Comparison of ENCODE assay signal across 1 cellular context in the genomic region with DNA sequence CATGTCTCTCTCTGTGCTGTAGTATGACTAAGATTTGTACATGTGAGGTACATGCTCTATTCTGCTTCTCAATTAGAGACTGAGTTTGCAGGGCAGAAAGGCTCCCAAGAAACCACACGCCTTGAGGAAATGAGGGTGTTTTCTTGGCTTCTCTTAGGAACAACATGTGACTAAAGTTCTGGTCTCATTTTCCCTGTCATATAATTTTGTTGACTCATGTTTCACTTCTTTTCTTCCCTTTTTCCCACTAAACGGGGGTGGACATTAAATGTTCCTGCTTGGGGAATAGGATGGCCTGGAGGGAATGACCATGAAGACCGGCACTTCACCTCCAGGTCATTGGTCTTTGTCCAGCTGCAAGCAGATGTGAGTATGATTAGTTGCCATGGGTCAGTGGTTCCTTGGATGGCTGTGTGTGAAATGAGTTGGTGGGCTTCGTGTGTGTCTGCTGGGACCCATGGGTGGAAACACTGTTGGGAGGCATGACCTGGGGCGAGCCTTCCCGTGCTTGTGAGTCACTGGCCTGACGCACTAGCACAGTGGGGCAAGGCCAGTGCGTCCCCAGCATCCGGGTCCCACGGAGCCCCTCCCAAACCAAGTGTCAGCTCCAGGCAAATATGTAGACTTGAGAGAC.
TF ChIP-seq lines count a peak whose summit lies in the region.

No MANE protein-coding gene starts in this region.

TF ChIP-seq in GM23338, 12 proteins besides CTCF, POLR2A, EP300 and RAD21 (continued from another document):
- TF ChIP-seq, protein P1, sequence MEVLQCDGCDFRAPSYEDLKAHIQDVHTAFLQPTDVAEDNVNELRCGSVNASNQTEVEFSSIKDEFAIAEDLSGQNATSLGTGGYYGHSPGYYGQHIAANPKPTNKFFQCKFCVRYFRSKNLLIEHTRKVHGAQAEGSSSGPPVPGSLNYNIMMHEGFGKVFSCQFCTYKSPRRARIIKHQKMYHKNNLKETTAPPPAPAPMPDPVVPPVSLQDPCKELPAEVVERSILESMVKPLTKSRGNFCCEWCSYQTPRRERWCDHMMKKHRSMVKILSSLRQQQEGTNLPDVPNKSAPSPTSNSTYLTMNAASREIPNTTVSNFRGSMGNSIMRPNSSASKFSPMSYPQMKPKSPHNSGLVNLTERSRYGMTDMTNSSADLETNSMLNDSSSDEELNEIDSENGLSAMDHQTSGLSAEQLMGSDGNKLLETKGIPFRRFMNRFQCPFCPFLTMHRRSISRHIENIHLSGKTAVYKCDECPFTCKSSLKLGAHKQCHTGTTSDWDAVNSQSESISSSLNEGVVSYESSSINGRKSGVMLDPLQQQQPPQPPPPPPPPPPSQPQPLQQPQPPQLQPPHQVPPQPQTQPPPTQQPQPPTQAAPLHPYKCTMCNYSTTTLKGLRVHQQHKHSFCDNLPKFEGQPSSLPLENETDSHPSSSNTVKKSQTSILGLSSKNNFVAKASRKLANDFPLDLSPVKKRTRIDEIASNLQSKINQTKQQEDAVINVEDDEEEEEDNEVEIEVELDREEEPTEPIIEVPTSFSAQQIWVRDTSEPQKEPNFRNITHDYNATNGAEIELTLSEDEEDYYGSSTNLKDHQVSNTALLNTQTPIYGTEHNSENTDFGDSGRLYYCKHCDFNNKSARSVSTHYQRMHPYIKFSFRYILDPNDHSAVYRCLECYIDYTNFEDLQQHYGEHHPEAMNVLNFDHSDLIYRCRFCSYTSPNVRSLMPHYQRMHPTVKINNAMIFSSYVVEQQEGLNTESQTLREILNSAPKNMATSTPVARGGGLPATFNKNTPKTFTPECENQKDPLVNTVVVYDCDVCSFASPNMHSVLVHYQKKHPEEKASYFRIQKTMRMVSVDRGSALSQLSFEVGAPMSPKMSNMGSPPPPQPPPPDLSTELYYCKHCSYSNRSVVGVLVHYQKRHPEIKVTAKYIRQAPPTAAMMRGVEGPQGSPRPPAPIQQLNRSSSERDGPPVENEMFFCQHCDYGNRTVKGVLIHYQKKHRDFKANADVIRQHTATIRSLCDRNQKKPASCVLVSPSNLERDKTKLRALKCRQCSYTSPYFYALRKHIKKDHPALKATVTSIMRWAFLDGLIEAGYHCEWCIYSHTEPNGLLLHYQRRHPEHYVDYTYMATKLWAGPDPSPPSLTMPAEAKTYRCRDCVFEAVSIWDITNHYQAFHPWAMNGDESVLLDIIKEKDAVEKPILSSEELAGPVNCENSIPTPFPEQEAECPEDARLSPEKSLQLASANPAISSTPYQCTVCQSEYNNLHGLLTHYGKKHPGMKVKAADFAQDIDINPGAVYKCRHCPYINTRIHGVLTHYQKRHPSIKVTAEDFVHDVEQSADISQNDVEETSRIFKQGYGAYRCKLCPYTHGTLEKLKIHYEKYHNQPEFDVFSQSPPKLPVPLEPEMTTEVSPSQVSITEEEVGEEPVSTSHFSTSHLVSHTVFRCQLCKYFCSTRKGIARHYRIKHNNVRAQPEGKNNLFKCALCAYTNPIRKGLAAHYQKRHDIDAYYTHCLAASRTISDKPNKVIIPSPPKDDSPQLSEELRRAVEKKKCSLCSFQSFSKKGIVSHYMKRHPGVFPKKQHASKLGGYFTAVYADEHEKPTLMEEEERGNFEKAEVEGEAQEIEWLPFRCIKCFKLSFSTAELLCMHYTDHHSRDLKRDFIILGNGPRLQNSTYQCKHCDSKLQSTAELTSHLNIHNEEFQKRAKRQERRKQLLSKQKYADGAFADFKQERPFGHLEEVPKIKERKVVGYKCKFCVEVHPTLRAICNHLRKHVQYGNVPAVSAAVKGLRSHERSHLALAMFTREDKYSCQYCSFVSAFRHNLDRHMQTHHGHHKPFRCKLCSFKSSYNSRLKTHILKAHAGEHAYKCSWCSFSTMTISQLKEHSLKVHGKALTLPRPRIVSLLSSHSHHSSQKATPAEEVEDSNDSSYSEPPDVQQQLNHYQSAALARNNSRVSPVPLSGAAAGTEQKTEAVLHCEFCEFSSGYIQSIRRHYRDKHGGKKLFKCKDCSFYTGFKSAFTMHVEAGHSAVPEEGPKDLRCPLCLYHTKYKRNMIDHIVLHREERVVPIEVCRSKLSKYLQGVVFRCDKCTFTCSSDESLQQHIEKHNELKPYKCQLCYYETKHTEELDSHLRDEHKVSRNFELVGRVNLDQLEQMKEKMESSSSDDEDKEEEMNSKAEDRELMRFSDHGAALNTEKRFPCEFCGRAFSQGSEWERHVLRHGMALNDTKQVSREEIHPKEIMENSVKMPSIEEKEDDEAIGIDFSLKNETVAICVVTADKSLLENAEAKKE (CRISPR knock-in tag; IDR thresholded peaks at IDR 0.05) = no peak
- TF ChIP-seq REST (IDR thresholded peaks at IDR 0.05; ENCODE audit: unreplicated experiment) (no peak), EZH2 (IDR thresholded peaks at IDR 0.05; ENCODE audit: low read depth, unreplicated experiment) (no peak), CREB1 (CRISPR knock-in tag; IDR thresholded peaks at IDR 0.05; ENCODE audit: low read depth) (no peak)
